In the genomic region with DNA sequence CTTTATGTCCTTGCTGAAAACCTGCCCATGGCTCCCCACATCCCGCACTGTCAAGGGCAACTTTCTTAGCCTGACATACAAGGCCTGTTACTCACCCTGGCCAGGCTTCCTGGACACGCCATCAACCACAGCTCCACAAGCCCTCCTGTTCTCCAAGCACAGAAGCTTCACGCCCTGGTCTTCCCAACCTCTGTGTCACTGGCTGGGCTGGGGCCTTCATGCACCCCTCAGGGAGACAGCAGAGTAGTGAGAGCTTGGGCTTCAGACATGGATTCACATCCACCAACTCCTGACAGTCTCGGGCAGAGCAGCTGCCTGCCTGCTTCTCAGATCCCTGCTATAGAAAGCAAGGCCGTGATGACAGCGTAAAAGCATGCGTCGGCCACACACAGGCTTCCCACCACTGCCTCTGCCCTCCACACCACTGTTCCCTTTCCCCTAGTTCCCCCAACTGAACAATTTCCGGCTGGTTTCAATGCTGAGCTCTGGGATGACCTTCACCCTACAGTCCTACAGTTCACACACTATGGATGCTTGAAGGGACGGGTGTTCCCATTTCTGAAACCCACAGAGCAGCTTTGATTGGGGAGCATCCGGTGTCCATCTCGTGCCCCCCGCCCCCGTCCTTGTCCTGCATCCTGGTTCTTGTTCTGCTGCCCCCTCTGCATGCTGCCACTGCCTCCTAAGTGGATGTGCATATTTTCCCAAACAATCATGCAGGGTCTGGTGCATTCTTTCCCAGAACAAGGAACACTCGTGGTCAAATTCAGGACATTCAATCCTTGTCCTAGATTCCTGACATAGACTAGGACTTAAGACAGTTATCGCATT, we compare ENCODE assay signal across 17 cellular contexts. TPM values are rescaled to one million over a fixed set of nuclear protein-coding genes. Genes with fewer than 3 reads are reported as not detected.
DNase-seq lines count a peak whose midpoint lies in the region; ATAC-seq and TF ChIP-seq lines count a peak whose summit lies in the region.
"Had no signal": no experiment of that assay in that cellular context is flagged by ENCODE, and none has a peak within 500 bp of the region (broad histone marks: within the 10 kb centered on the region; RNA-seq: fewer than 3 reads in every experiment).

No MANE protein-coding gene starts in this region.

- no peak overlapping the region for H3K4me2 ChIP-seq in SK-N-SH

- H3K9me3 ChIP-seq in SK-N-SH (no peaks in the 10 kb centered on the region), duodenal mucosa (ENCODE audit: control insufficient read depth in 1 of 2, low read length in 2 of 2) (no peaks in the 10 kb centered on the region), mucosa of descending colon (no peaks in the 10 kb centered on the region)
- H3K9me3 ChIP-seq: right atrium auricular region, thyroid gland had no signal

- POLR2A ChIA-PET in SK-N-SH (lab: Yijun Ruan, JAX), result no interaction called here

- H3K4me1 ChIP-seq in SK-N-SH (ENCODE audit: control insufficient read depth in 1 of 2, insufficient read depth in 2 of 2, low read depth in 1 of 2, low read length in 1 of 2) (no peaks in the 10 kb centered on the region; a peak in 1 of 4 replicates), duodenal mucosa (ENCODE audit: control insufficient read depth in 1 of 2, insufficient read depth in 2 of 2, low read length in 2 of 2) (peaks cover 0 to 6% of the 10 kb centered on the region in 2 donors), mucosa of descending colon (ENCODE audit: low read depth) (no peaks in the 10 kb centered on the region)
- H3K4me1 ChIP-seq: right atrium auricular region, thyroid gland had no signal

- no peak overlapping the region for H3K27ac ChIP-seq in SK-N-SH (ENCODE audit: low read depth in 2 of 2, low read length in 1 of 2)
- H3K27ac ChIP-seq in duodenal mucosa (ENCODE audit: low read depth, low read length), result peak overlapping the region; percentile 32
- H3K27ac ChIP-seq: 22Rv1, cardiac muscle cell, right atrium auricular region, thyroid gland had no signal

- H3K4me3 ChIP-seq in SK-N-SH (ENCODE audit: low read depth in 2 of 2, low read length in 1 of 2) (no peak overlapping the region), duodenal mucosa (ENCODE audit: low read depth in 1 of 2, low read length in 2 of 2) (no peak overlapping the region), mucosa of descending colon (no peak overlapping the region)
- H3K4me3 ChIP-seq: cardiac muscle cell, right atrium auricular region, thyroid gland had no signal

- H4K20me1 ChIP-seq in SK-N-SH (ENCODE audit: insufficient read depth), result no peaks in the 10 kb centered on the region

- ATAC-seq in SK-N-SH treated with all-trans-retinoic acid at 6 μM for 48 hours, result no peak
- ATAC-seq in mucosa of descending colon, result peak; percentile 30
- ATAC-seq: HCT116, T-cell had no signal

- H3K9me2 ChIP-seq in SK-N-SH, result no peaks in the 10 kb centered on the region

- no peak for TF ChIP-seq RAD21 in SK-N-SH (IDR thresholded peaks at IDR 0.05; ENCODE audit: low read length)

- no peak overlapping the region for H2AFZ ChIP-seq in SK-N-SH (ENCODE audit: low read depth)

- CTCF ChIA-PET in SK-N-SH (lab: Yijun Ruan, JAX), result interaction anchor here (1.0 kb wide), 1 partner anchor 26 kb away, joined by 3 read pairs; no protein-coding TSS in a partner anchor

- TF ChIP-seq EP300 in SK-N-SH (IDR thresholded peaks at IDR 0.05; ENCODE audit: borderline replicate concordance in 1 of 2, low read depth in 1 of 2, low read length in 1 of 2), result no peak

- intact Hi-C loops in mucosa of descending colon (cut with DNase I, micrococcal nuclease), result no loop called here

- no peak overlapping the region for H3K9ac ChIP-seq in SK-N-SH
- no peak overlapping the region for H3K9ac ChIP-seq in duodenal mucosa (ENCODE audit: low read depth in 1 of 2, low read length in 2 of 2)

- H3K79me2 ChIP-seq in SK-N-SH (ENCODE audit: insufficient read depth), result no peaks in the 10 kb centered on the region

- peak; percentile 15 for DNase-seq in SK-N-SH
- DNase-seq in mucosa of descending colon, result no peak
- DNase-seq in ureter (ENCODE audit: low spot score), result peak; percentile 39
- DNase-seq in activated T-cell treated with anti-CD3 and anti-CD28 coated beads for 4 hours, result no peak
- DNase-seq in NCI-H345 (lab: John Stamatoyannopoulos, UW), result no peak
- no peak for DNase-seq in activated CD4-positive, alpha-beta T cell treated with anti-CD3 and anti-CD28 coated beads, Interleukin-2, amount 50 U/mL, for 4 hours
- DNase-seq: KBM-7, NCI-H2029 treated with DMSO at 0.1 percent for 48 hours, thyroid gland had no signal

- no peaks in the 10 kb centered on the region for H3F3A ChIP-seq in SK-N-SH (replicated peaks; ENCODE audit: insufficient read depth)

- WGBS in SK-N-SH (ENCODE audit: low lambda C conversion rate), result 28% methylated on average over 16 of the region's 16 CpGs

- H3K27me3 ChIP-seq in SK-N-SH (ENCODE audit: insufficient read depth), result no peaks in the 10 kb centered on the region
- no peaks in the 10 kb centered on the region for H3K27me3 ChIP-seq in duodenal mucosa (ENCODE audit: control insufficient read depth in 1 of 2, insufficient read depth in 2 of 2, low read length in 2 of 2)
- H3K27me3 ChIP-seq: cardiac muscle cell, right atrium auricular region, thyroid gland had no signal

- H3K36me3 ChIP-seq in SK-N-SH (replicated peaks in 1 of 2; ENCODE audit: control insufficient read depth in 1 of 2, insufficient read depth in 2 of 2, low read length in 1 of 2) (no peaks in the 10 kb centered on the region), duodenal mucosa (ENCODE audit: control insufficient read depth in 1 of 2, insufficient read depth in 2 of 2, low read length in 2 of 2) (no peaks in the 10 kb centered on the region), mucosa of descending colon (ENCODE audit: low read depth) (no peaks in the 10 kb centered on the region)
- H3K36me3 ChIP-seq: cardiac muscle cell, right atrium auricular region, thyroid gland had no signal

- TF ChIP-seq CTCF in SK-N-SH (IDR thresholded peaks at IDR 0.05), result no peak
- no peak for TF ChIP-seq CTCF in mucosa of descending colon (IDR thresholded peaks at IDR 0.05)

TF ChIP-seq in SK-N-SH, 30 proteins besides CTCF, POLR2A, EP300 and RAD21 (continues in another document):
- TF ChIP-seq JUND (IDR thresholded peaks at IDR 0.05) (no peak), TAF1 (IDR thresholded peaks at IDR 0.05; ENCODE audit: borderline replicate concordance, low read depth, low read length) (no peak), RXRA (IDR thresholded peaks at IDR 0.05; ENCODE audit: borderline replicate concordance, low read depth) (no peak), FOXJ3 (CRISPR knock-in tag; IDR thresholded peaks at IDR 0.05) (no peak), RCOR1 (IDR thresholded peaks at IDR 0.05; ENCODE audit: low read length) (no peak)

TF ChIP-seq in SK-N-SH treated with all-trans-retinoic acid at 6 μM for 48 hours, 23 proteins besides CTCF, POLR2A, EP300 and RAD21:
- TF ChIP-seq ESRRG (CRISPR knock-in tag; IDR thresholded peaks at IDR 0.05), result no peak
- TF ChIP-seq, protein P1, sequence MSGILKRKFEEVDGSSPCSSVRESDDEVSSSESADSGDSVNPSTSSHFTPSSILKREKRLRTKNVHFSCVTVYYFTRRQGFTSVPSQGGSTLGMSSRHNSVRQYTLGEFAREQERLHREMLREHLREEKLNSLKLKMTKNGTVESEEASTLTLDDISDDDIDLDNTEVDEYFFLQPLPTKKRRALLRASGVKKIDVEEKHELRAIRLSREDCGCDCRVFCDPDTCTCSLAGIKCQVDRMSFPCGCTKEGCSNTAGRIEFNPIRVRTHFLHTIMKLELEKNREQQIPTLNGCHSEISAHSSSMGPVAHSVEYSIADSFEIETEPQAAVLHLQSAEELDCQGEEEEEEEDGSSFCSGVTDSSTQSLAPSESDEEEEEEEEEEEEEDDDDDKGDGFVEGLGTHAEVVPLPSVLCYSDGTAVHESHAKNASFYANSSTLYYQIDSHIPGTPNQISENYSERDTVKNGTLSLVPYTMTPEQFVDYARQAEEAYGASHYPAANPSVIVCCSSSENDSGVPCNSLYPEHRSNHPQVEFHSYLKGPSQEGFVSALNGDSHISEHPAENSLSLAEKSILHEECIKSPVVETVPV (CRISPR knock-in tag; IDR thresholded peaks at IDR 0.05), result no peak
- no peak for TF ChIP-seq ZNF8 (CRISPR knock-in tag; IDR thresholded peaks at IDR 0.05)
- TF ChIP-seq, protein P2, sequence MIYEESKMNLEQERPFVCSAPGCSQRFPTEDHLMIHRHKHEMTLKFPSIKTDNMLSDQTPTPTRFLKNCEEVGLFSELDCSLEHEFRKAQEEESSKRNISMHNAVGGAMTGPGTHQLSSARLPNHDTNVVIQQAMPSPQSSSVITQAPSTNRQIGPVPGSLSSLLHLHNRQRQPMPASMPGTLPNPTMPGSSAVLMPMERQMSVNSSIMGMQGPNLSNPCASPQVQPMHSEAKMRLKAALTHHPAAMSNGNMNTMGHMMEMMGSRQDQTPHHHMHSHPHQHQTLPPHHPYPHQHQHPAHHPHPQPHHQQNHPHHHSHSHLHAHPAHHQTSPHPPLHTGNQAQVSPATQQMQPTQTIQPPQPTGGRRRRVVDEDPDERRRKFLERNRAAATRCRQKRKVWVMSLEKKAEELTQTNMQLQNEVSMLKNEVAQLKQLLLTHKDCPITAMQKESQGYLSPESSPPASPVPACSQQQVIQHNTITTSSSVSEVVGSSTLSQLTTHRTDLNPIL (CRISPR knock-in tag; IDR thresholded peaks at IDR 0.05; ENCODE audit: low read depth), result no peak
- TF ChIP-seq, protein P3, sequence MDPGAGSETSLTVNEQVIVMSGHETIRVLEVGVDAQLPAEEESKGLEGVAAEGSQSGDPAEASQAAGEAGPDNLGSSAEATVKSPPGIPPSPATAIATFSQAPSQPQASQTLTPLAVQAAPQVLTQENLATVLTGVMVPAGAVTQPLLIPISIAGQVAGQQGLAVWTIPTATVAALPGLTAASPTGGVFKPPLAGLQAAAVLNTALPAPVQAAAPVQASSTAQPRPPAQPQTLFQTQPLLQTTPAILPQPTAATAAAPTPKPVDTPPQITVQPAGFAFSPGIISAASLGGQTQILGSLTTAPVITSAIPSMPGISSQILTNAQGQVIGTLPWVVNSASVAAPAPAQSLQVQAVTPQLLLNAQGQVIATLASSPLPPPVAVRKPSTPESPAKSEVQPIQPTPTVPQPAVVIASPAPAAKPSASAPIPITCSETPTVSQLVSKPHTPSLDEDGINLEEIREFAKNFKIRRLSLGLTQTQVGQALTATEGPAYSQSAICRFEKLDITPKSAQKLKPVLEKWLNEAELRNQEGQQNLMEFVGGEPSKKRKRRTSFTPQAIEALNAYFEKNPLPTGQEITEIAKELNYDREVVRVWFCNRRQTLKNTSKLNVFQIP (CRISPR knock-in tag; IDR thresholded peaks at IDR 0.05; ENCODE audit: borderline replicate concordance, low read depth), result no peak

RNA-seq across cellular contexts. Expression of a gene that starts 33.4 kb away (rescaled TPM):
- polyA plus RNA-seq in SK-N-SH (2012; rRNA removed), result 0.12 and 0.57 TPM in 2 replicates
- polyA plus RNA-seq in SK-N-SH (2012; cell fraction: cytosol; rRNA removed), result 0.21 and 0.67 TPM in 2 replicates
- polyA plus RNA-seq in SK-N-SH (2012; cell fraction: nucleus; rRNA removed), result 0.44 and 1.1 TPM in 2 replicates
- total RNA-seq in mucosa of descending colon (1 to 10 TPM; 1.3 to 9.2 (median 7.3) TPM), ureter (13.3 TPM)
- total RNA-seq: activated T-helper 2 cell treated with anti-CD3 and anti-CD28 coated beads, Interferon-gamma antibody, Interleukin-2, Interleukin-4, amounts not matched to agents 10 μg/mL and 5 μg/mL and 100 μg/mL, durations not matched to agents 14 hours and 24 hours and 36 hours had no signal

Comparison
In these comparisons a context has a peak if more than half of its experiments do, and no peak if none do; other contexts are left out.
1. DNase-seq: peak in SK-N-SH (single experiment) and ureter (single experiment); none in mucosa of descending colon (0 of 3), activated T-cell treated with anti-CD3 and anti-CD28 coated beads for 4 hours (single experiment), NCI-H345 (single experiment) and activated CD4-positive, alpha-beta T cell treated with anti-CD3 and anti-CD28 coated beads, Interleukin-2, amount 50 U/mL, for 4 hours (0 of 2).